ENCODE assay signal across 28 cellular contexts in genomic region chr5:178650214-178650613, GRCh38.
"Had no signal": no experiment of that assay in that cellular context is flagged by ENCODE, and none has a peak within 500 bp of the region (broad histone marks: within the 10 kb centered on the region; RNA-seq: fewer than 3 reads in every experiment).

No MANE protein-coding gene starts in this region.

- ATAC-seq: activated CD8-positive, alpha-beta memory T cell treated with anti-CD3 and anti-CD28 coated beads, Interleukin-2, amount 10 ng/mL, durations not matched to agents 7 days and 5 days; activated naive CD4-positive, alpha-beta T cell treated with anti-CD3 and anti-CD28 coated beads, Interleukin-2, amount 50 U/mL, for 72 hours; activated naive CD8-positive, alpha-beta T cell treated with anti-CD3 and anti-CD28 coated beads, Interleukin-2, amount 50 U/mL, for 24 hours had no signal

- H3K36me3 ChIP-seq: ascending aorta, cardiac muscle cell, MG63 had no signal

- H3K9ac ChIP-seq: KMS-11 had no signal

- H3K4me2 ChIP-seq: KMS-11 had no signal

- DNase-seq: activated B cell treated with CpG ODN at 0.5 μM for 24 hours; activated CD4-positive, alpha-beta T cell treated with anti-CD3 and anti-CD28 coated beads for 1 hour; activated CD4-positive, alpha-beta T cell treated with anti-CD3 and anti-CD28 coated beads, Interleukin-2, amount 10 ng/mL, durations not matched to agents 24 days and 14 days; activated CD4-positive, alpha-beta T cell treated with anti-CD3 and anti-CD28 coated beads, Interleukin-2, amount 50 U/mL, for 48 hours; activated CD8-positive, alpha-beta memory T cell treated with anti-CD3 and anti-CD28 coated beads, Interleukin-2, amount 10 ng/mL, durations not matched to agents 7 days and 5 days; activated effector memory CD4-positive, alpha-beta T cell treated with anti-CD3 and anti-CD28 coated beads, Interleukin-2, amount 50 U/mL, for 16 hours; activated naive CD4-positive, alpha-beta T cell treated with Interleukin-2 at 50 U/mL for 16 hours; activated naive CD8-positive, alpha-beta T cell treated with anti-CD3 and anti-CD28 coated beads, Interleukin-2, amount 50 U/mL, for 24 hours; activated T-cell treated with anti-CD3 and anti-CD28 coated beads, Interleukin-2, amount 50 U/mL, for 24 hours; amniotic stem cell; cerebellar nuclear complex; MG63; NCI-H1092 treated with DMSO at 0.1 percent for 48 hours; NCI-H1417 treated with DMSO at 0.1 percent for 48 hours; NCI-H1694; NCI-H2029; NCI-H2107; NCI-H2171 treated with DMSO at 0.1 percent for 48 hours; NCI-H345; NCI-H510A; SHP77 treated with DMSO at 0.1 percent for 48 hours had no signal

- H3K27me3 Mint-ChIP-seq: activated CD4-positive, alpha-beta T cell treated with anti-CD3 and anti-CD28 coated beads, Interleukin-2, amount 10 ng/mL, durations not matched to agents 24 days and 14 days; activated CD8-positive, alpha-beta memory T cell treated with anti-CD3 and anti-CD28 coated beads, Interleukin-2, amount 10 ng/mL, durations not matched to agents 7 days and 5 days had no signal

- H3K27me3 ChIP-seq: ascending aorta, cardiac muscle cell, MG63 had no signal

- H3K4me3 ChIP-seq: ascending aorta, cardiac muscle cell, MG63 had no signal

- H3K36me3 Mint-ChIP-seq: activated CD8-positive, alpha-beta memory T cell treated with anti-CD3 and anti-CD28 coated beads, Interleukin-2, amount 10 ng/mL, durations not matched to agents 7 days and 5 days; brain had no signal

- H3K27ac Mint-ChIP-seq: activated B cell treated with CpG ODN at 0.5 μM for 24 hours; activated CD4-positive, alpha-beta T cell treated with anti-CD3 and anti-CD28 coated beads, Interleukin-2, amount 10 ng/mL, durations not matched to agents 24 days and 14 days; activated CD8-positive, alpha-beta memory T cell treated with anti-CD3 and anti-CD28 coated beads, Interleukin-2, amount 10 ng/mL, durations not matched to agents 7 days and 5 days; activated naive CD4-positive, alpha-beta T cell treated with anti-CD3 and anti-CD28 coated beads, Interleukin-2, amount 50 U/mL, for 72 hours; activated naive CD8-positive, alpha-beta T cell treated with anti-CD3 and anti-CD28 coated beads, Interleukin-2, amount 50 U/mL, for 24 hours; activated T-cell treated with anti-CD3 and anti-CD28 coated beads, Interleukin-2, amount 50 U/mL, for 24 hours; brain; T-helper 1 cell treated with Interleukin-12 subunit alpha and Interleukin-12 subunit beta and Interleukin-4 antibody, amounts not matched to agents 30 μg/mL and 1 μg/mL, for 36 hours had no signal

- H3K4me1 ChIP-seq: ascending aorta had no signal

- FAIRE-seq: RCC 7860 had no signal

- H3K4me1 Mint-ChIP-seq: activated B cell treated with CpG ODN at 0.5 μM for 24 hours; activated CD4-positive, alpha-beta T cell treated with anti-CD3 and anti-CD28 coated beads, Interleukin-2, amount 10 ng/mL, durations not matched to agents 24 days and 14 days; activated CD8-positive, alpha-beta memory T cell treated with anti-CD3 and anti-CD28 coated beads, Interleukin-2, amount 10 ng/mL, durations not matched to agents 7 days and 5 days; activated naive CD8-positive, alpha-beta T cell treated with anti-CD3 and anti-CD28 coated beads, Interleukin-2, amount 50 U/mL, for 24 hours; brain had no signal

- H3K9me3 ChIP-seq: ascending aorta had no signal

- H3K4me3 Mint-ChIP-seq: activated B cell treated with CpG ODN at 0.5 μM for 24 hours; activated CD4-positive, alpha-beta T cell treated with anti-CD3 and anti-CD28 coated beads, Interleukin-2, amount 10 ng/mL, durations not matched to agents 24 days and 14 days; activated CD8-positive, alpha-beta memory T cell treated with anti-CD3 and anti-CD28 coated beads, Interleukin-2, amount 10 ng/mL, durations not matched to agents 7 days and 5 days; activated naive CD8-positive, alpha-beta T cell treated with anti-CD3 and anti-CD28 coated beads, Interleukin-2, amount 50 U/mL, for 24 hours; activated T-cell treated with anti-CD3 and anti-CD28 coated beads, Interleukin-2, amount 50 U/mL, for 24 hours; brain; T-helper 1 cell treated with Interleukin-12 subunit alpha and Interleukin-12 subunit beta and Interleukin-4 antibody, amounts not matched to agents 30 μg/mL and 1 μg/mL, for 36 hours had no signal

- H3K27ac ChIP-seq: ascending aorta, cardiac muscle cell, KMS-11 had no signal
